Comparison of ENCODE assay signal across 26 cellular contexts in the genomic region with DNA sequence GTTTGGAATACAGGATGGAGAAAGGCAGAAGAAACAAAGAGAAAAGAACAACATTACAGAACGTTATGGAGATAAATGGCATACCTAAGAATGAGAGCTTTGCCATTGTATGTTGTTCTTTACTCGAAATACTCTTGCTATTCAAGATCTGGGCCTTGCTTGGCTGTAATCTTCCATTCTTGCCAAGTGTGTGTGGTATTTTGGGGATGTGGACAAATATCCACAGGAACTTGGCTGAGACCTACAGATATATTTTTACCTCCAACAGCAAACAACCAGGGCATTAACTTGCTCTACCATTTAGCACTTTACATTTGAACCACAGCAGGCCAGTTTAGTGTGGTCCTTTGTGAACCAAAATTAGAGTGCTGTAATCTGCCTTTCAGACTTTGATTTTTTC.
"Had no signal": no experiment of that assay in that cellular context is flagged by ENCODE, and none has a peak within 500 bp of the region (broad histone marks: within the 10 kb centered on the region; RNA-seq: fewer than 3 reads in every experiment).

No MANE protein-coding gene starts in this region.

- H3K4me3 ChIP-seq: breast epithelium, coronary artery, esophagus squamous epithelium, mucosa of descending colon, prostate gland, right atrium auricular region, tibial nerve had no signal

- DNase-seq: activated CD4-positive, alpha-beta T cell treated with anti-CD3 and anti-CD28 coated beads, Interleukin-2, amount 10 ng/mL, durations not matched to agents 7 days and 5 days; activated CD8-positive, alpha-beta memory T cell treated with anti-CD3 and anti-CD28 coated beads, Interleukin-2, amount 10 ng/mL, durations not matched to agents 7 days and 5 days; activated CD8-positive, alpha-beta T cell treated with anti-CD3 and anti-CD28 coated beads for 36 hours; activated effector memory CD4-positive, alpha-beta T cell treated with anti-CD3 and anti-CD28 coated beads, Interleukin-2, amount 50 U/mL, for 16 hours; activated naive CD4-positive, alpha-beta T cell treated with anti-CD3 and anti-CD28 coated beads, Interleukin-2, amount 50 U/mL, for 16 hours; activated naive CD8-positive, alpha-beta T cell treated with anti-CD3 and anti-CD28 coated beads, Interleukin-2, amount 50 U/mL, for 24 hours; activated T-cell treated with anti-CD3 and anti-CD28 coated beads for 4 hours; anterior cingulate cortex; endodermal cell; esophagus squamous epithelium; foreskin melanocyte; glutamatergic neuron; hippocampal formation; mesendoderm; mucosa of descending colon; naive thymus-derived CD4-positive, alpha-beta T cell; occipital lobe; stimulated activated CD4-positive, alpha-beta T cell treated with anti-CD3 and anti-CD28 coated beads, Interleukin-12 subunit alpha, Interleukin-12 subunit beta, amount 100 ng/mL, for 4 hours; stimulated activated CD4-positive, alpha-beta T cell treated with anti-CD3 and anti-CD28 coated beads, Interleukin-4, amount 100 ng/mL, for 4 hours; stimulated activated naive CD8-positive, alpha-beta T cell treated with anti-CD3 and anti-CD28 coated beads, Interleukin-15, Interleukin-2, amounts not matched to agents 100 U/mL and 50 U/mL, for 24 hours; substantia nigra had no signal
